1 cellular context compared by ENCODE assay signal in the genomic region with DNA sequence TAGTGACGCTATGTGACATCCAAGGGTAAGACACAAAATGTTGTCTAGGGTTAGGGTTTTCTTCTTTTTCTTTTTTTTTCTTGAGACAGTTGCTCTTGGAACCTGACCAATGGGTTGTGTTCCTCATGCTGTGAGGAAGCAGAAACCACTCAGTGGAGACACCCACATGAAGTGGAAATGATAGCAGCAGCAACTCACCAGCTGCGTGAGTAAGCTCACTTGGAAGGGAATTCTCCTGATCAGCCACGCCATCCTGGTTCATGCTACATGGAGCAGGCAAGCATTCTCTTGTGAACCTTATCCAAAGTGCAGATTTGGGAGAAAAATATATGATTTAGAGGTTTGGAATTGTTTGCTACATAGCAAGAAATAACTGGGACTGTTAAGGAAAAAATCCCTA.
TF ChIP-seq lines count a peak whose summit lies in the region.

No MANE protein-coding gene starts in this region.

TF ChIP-seq in HepG2, 621 proteins besides CTCF, POLR2A, EP300 and RAD21 (continued from another document):
- TF ChIP-seq, protein P1, sequence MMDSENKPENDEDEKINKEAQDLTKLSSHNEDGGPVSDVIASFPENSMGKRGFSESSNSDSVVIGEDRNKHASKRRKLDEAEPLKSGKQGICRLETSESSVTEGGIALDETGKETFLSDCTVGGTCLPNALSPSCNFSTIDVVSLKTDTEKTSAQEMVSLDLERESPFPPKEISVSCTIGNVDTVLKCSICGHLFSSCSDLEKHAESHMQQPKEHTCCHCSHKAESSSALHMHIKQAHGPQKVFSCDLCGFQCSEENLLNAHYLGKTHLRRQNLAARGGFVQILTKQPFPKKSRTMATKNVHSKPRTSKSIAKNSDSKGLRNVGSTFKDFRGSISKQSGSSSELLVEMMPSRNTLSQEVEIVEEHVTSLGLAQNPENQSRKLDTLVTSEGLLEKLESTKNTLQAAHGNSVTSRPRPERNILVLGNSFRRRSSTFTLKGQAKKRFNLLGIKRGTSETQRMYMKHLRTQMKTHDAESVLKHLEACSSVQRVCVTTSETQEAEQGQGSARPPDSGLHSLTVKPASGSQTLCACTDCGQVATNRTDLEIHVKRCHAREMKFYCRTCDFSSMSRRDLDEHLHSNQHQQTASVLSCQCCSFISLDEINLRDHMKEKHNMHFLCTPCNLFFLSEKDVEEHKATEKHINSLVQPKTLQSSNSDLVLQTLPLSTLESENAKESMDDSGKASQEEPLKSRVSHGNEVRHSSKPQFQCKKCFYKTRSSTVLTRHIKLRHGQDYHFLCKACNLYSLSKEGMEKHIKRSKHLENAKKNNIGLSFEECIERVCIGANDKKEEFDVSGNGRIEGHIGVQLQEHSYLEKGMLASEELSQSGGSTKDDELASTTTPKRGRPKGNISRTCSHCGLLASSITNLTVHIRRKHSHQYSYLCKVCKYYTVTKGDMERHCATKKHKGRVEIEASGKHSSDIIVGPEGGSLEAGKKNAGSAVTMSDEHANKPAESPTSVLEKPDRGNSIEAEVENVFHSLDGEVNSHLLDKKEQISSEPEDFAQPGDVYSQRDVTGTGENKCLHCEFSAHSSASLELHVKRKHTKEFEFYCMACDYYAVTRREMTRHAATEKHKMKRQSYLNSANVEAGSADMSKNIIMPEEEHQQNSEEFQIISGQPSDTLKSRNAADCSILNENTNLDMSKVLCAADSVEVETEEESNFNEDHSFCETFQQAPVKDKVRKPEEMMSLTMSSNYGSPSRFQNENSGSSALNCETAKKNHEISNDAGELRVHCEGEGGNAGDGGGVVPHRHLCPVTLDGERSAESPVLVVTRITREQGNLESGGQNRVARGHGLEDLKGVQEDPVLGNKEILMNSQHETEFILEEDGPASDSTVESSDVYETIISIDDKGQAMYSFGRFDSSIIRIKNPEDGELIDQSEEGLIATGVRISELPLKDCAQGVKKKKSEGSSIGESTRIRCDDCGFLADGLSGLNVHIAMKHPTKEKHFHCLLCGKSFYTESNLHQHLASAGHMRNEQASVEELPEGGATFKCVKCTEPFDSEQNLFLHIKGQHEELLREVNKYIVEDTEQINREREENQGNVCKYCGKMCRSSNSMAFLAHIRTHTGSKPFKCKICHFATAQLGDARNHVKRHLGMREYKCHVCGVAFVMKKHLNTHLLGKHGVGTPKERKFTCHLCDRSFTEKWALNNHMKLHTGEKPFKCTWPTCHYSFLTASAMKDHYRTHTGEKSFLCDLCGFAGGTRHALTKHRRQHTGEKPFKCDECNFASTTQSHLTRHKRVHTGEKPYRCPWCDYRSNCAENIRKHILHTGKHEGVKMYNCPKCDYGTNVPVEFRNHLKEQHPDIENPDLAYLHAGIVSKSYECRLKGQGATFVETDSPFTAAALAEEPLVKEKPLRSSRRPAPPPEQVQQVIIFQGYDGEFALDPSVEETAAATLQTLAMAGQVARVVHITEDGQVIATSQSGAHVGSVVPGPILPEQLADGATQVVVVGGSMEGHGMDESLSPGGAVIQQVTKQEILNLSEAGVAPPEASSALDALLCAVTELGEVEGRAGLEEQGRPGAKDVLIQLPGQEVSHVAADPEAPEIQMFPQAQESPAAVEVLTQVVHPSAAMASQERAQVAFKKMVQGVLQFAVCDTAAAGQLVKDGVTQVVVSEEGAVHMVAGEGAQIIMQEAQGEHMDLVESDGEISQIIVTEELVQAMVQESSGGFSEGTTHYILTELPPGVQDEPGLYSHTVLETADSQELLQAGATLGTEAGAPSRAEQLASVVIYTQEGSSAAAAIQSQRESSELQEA (CRISPR knock-in tag; IDR thresholded peaks at IDR 0.05; ENCODE audit: not compliant biosample characterization) = no peak
- TF ChIP-seq ASH2L (IDR thresholded peaks at IDR 0.05; ENCODE audit: insufficient read length, low read depth, low read length) (no peak), HNRNPUL1 (IDR thresholded peaks at IDR 0.05; ENCODE audit: low read depth, low read length) (no peak), RARG (CRISPR knock-in tag; IDR thresholded peaks at IDR 0.05; ENCODE audit: low read depth) (no peak), HOXA5 (CRISPR knock-in tag; IDR thresholded peaks at IDR 0.05) (no peak), ZNF556 (CRISPR knock-in tag; IDR thresholded peaks at IDR 0.05; ENCODE audit: borderline replicate concordance) (no peak), NONO (IDR thresholded peaks at IDR 0.05) (no peak), NONO (CRISPR knock-in tag; conservative IDR thresholded peaks at IDR 0.05) (no peak), SALL2 (CRISPR knock-in tag; IDR thresholded peaks at IDR 0.05) (no peak), SRY (CRISPR knock-in tag; IDR thresholded peaks at IDR 0.05) (no peak), ZNF317 (CRISPR knock-in tag; IDR thresholded peaks at IDR 0.05) (no peak), PCBP2 (optimal IDR thresholded peaks at IDR 0.05; ENCODE audit: low read depth, low read length, poor library complexity, severe bottlenecking) (no peak)
- TF ChIP-seq, protein P2, sequence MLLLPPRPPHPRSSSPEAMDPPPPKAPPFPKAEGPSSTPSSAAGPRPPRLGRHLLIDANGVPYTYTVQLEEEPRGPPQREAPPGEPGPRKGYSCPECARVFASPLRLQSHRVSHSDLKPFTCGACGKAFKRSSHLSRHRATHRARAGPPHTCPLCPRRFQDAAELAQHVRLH (CRISPR knock-in tag; IDR thresholded peaks at IDR 0.05; ENCODE audit: borderline replicate concordance, low read depth) = no peak
- TF ChIP-seq, protein P3, sequence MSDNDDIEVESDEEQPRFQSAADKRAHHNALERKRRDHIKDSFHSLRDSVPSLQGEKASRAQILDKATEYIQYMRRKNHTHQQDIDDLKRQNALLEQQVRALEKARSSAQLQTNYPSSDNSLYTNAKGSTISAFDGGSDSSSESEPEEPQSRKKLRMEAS (IDR thresholded peaks at IDR 0.05) = no peak
- TF ChIP-seq, protein P4, sequence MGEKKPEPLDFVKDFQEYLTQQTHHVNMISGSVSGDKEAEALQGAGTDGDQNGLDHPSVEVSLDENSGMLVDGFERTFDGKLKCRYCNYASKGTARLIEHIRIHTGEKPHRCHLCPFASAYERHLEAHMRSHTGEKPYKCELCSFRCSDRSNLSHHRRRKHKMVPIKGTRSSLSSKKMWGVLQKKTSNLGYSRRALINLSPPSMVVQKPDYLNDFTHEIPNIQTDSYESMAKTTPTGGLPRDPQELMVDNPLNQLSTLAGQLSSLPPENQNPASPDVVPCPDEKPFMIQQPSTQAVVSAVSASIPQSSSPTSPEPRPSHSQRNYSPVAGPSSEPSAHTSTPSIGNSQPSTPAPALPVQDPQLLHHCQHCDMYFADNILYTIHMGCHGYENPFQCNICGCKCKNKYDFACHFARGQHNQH (CRISPR knock-in tag; IDR thresholded peaks at IDR 0.05) = no peak
- TF ChIP-seq, protein P5, sequence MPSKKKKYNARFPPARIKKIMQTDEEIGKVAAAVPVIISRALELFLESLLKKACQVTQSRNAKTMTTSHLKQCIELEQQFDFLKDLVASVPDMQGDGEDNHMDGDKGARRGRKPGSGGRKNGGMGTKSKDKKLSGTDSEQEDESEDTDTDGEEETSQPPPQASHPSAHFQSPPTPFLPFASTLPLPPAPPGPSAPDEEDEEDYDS (CRISPR knock-in tag; IDR thresholded peaks at IDR 0.05) = no peak
TF ChIP-seq in HepG2: peak in this region for 0.
